In the genomic region with DNA sequence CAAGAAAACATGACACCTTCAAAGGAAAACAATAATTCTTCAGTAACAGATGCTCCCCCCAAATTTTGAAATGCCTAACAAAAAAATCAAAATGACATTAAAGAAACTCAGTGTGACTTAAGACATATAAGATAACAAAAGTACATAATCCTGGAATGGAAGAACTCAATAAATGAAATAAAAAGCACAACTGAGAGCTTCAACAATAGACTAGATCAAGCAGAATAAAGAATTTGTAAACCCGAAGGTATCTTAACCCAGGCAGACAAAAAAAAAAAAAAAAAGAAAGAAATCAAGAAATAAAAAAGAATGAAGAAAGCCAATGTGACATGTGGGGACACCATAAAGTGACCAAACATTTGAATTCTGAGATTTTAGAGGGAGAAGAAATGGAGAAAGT, we compare ENCODE assay signal across 31 cellular contexts. TPM values are rescaled to one million over a fixed set of nuclear protein-coding genes. Genes with fewer than 3 reads are reported as not detected.
"Had no signal": no experiment of that assay in that cellular context is flagged by ENCODE, and none has a peak within 500 bp of the region (broad histone marks: within the 10 kb centered on the region; RNA-seq: fewer than 3 reads in every experiment).

No MANE protein-coding gene starts in this region.

- H3K4me1 Mint-ChIP-seq: mesothelial cell of epicardium, nephron, neural progenitor cell had no signal

- H3K9ac ChIP-seq: neural progenitor cell, parathyroid adenoma had no signal

- DNase-seq: dermis blood vessel endothelial cell; effector memory CD4-positive, alpha-beta T cell; foreskin melanocyte; glutamatergic neuron; heart right ventricle; hippocampal formation; left cardiac atrium; left lung; mesenchymal stem cell; mucosa of descending colon; naive thymus-derived CD4-positive, alpha-beta T cell; stimulated activated CD4-positive, alpha-beta T cell treated with anti-CD3 and anti-CD28 coated beads, Interleukin-15, amount 100 ng/mL, for 24 hours; stimulated activated CD4-positive, alpha-beta T cell treated with anti-CD3 and anti-CD28 coated beads, Interleukin-2, amount 100 ng/mL, for 48 hours; stimulated activated naive CD4-positive, alpha-beta T cell; stimulated activated naive CD8-positive, alpha-beta T cell treated with anti-CD3 and anti-CD28 coated beads, Interleukin-15, amount 100 ng/mL, for 72 hours; transverse colon; upper lobe of right lung; uterus had no signal

- H3K4me1 ChIP-seq: esophagus muscularis mucosa, heart right ventricle, left lung, neural progenitor cell, parathyroid adenoma, suprapubic skin, transverse colon, upper lobe of right lung, uterus had no signal

- H3K27ac Mint-ChIP-seq: mesothelial cell of epicardium; nephron; neural progenitor cell; progenitor cell of endocrine pancreas; stimulated activated naive CD8-positive, alpha-beta T cell treated with anti-CD3 and anti-CD28 coated beads, Interleukin-15, amount 100 ng/mL, for 72 hours had no signal

- H3K4me3 Mint-ChIP-seq: mesothelial cell of epicardium; nephron; neural progenitor cell; stimulated activated naive CD8-positive, alpha-beta T cell treated with anti-CD3 and anti-CD28 coated beads, Interleukin-15, amount 100 ng/mL, for 72 hours had no signal

- H3K27me3 ChIP-seq: esophagus muscularis mucosa, heart right ventricle, left lung, neural progenitor cell, suprapubic skin, transverse colon, upper lobe of right lung, uterus had no signal

- H3K4me2 ChIP-seq: neural progenitor cell had no signal

- H3K36me3 ChIP-seq: uterus had no signal

- H2AFZ ChIP-seq: neural progenitor cell, parathyroid adenoma had no signal

- H3K4me3 ChIP-seq: coronary artery, esophagus muscularis mucosa, heart right ventricle, left lung, mucosa of descending colon, neural progenitor cell, skin epidermis, suprapubic skin, transverse colon, upper lobe of right lung, uterus had no signal

- H3K27ac ChIP-seq: coronary artery, esophagus muscularis mucosa, heart right ventricle, left lung, neural progenitor cell, parathyroid adenoma, skin epidermis, suprapubic skin, transverse colon, upper lobe of right lung, uterus had no signal

- ATAC-seq: heart right ventricle; left cardiac atrium; left lung; mucosa of descending colon; naive thymus-derived CD4-positive, alpha-beta T cell; stimulated activated naive CD8-positive, alpha-beta T cell treated with anti-CD3 and anti-CD28 coated beads, Interleukin-15, amount 100 ng/mL, for 72 hours; upper lobe of right lung had no signal

- FAIRE-seq: endothelial cell of umbilical vein, islet of Langerhans had no signal

- H3K9me3 ChIP-seq: mucosa of descending colon, suprapubic skin, upper lobe of right lung had no signal

- H3K27me3 Mint-ChIP-seq: naive thymus-derived CD4-positive, alpha-beta T cell; progenitor cell of endocrine pancreas; stimulated activated naive CD8-positive, alpha-beta T cell treated with anti-CD3 and anti-CD28 coated beads, Interleukin-15, amount 100 ng/mL, for 72 hours had no signal

RNA-seq across cellular contexts. Expression of gene LRRD1, which starts 27.7 kb away (rescaled TPM):
- total RNA-seq: epithelial cell of proximal tubule, kidney epithelial cell, transverse colon, upper lobe of right lung had no signal
- polyA plus RNA-seq: heart right ventricle; naive thymus-derived CD4-positive, alpha-beta T cell had no signal
